Comparison of ENCODE assay signal across 15 cellular contexts in genomic region chr20:48544402-48545333, GRCh38.
A peak's percentile ranks its signal among the peaks of the same experiment; 100 is the strongest.
DNase-seq lines count a peak whose midpoint lies in the region; ATAC-seq and TF ChIP-seq lines count a peak whose summit lies in the region.
"Had no signal": no experiment of that assay in that cellular context is flagged by ENCODE, and none has a peak within 500 bp of the region (broad histone marks: within the 10 kb centered on the region; RNA-seq: fewer than 3 reads in every experiment).

No MANE protein-coding gene starts in this region.

- WGBS in mesendoderm (ENCODE audit: extremely low coverage, insufficient coverage, low lambda C conversion rate) = no CpG with 5 or more reads among the region's 6 CpGs

- TF ChIP-seq CTCF in OCI-LY3 (IDR thresholded peaks at IDR 0.05; ENCODE audit: low read depth, low read length) = peak; percentile 17; the same call in 1 of the 2 replicates
- TF ChIP-seq CTCF in HFFc6 (IDR thresholded peaks at IDR 0.05) = no peak

- no peaks in the 10 kb centered on the region for H3K79me1 ChIP-seq in mesendoderm (ENCODE audit: low read length)

- no peak overlapping the region for H3K27ac ChIP-seq in OCI-LY3 (ENCODE audit: low read length)
- H3K27ac ChIP-seq in mesendoderm (ENCODE audit: low read depth, low read length) = no peak overlapping the region
- H3K27ac ChIP-seq: spleen had no signal

- H3K4me3 Mint-ChIP-seq in HFFc6 = no peak overlapping the region
- H3K4me3 Mint-ChIP-seq: activated naive CD4-positive, alpha-beta T cell treated with anti-CD3 and anti-CD28 coated beads for 36 hours; CD8-positive, alpha-beta T cell; mesothelial cell of epicardium had no signal

- 0 out of 2 replicates have a peak, but pooled peaks cover 6% of the 10 kb centered on the region for H3K9me3 ChIP-seq in OCI-LY3 (ENCODE audit: insufficient read depth, low read length)

- H3K27me3 ChIP-seq in OCI-LY3 (ENCODE audit: low read depth, low read length) (peaks cover 11% of the 10 kb centered on the region), mesendoderm (ENCODE audit: insufficient read depth, low read length, poor library complexity) (no peaks in the 10 kb centered on the region)

- H3K9ac ChIP-seq in OCI-LY3 (ENCODE audit: low read length) (no peak overlapping the region), mesendoderm (ENCODE audit: low read length) (no peak overlapping the region)

- peaks cover 28% of the 10 kb centered on the region for H3K27me3 Mint-ChIP-seq in HFFc6 (ENCODE audit: insufficient read depth)

- H3K79me2 ChIP-seq in OCI-LY3 (ENCODE audit: low read length) = no peaks in the 10 kb centered on the region
- no peaks in the 10 kb centered on the region for H3K79me2 ChIP-seq in mesendoderm (ENCODE audit: control insufficient read depth, insufficient read depth, low read length)

- no peak overlapping the region for H4K5ac ChIP-seq in mesendoderm (ENCODE audit: low read length)

- H2AFZ ChIP-seq in OCI-LY3 (ENCODE audit: low read depth, low read length) = no peak overlapping the region

- H4K20me1 ChIP-seq in OCI-LY3 (ENCODE audit: insufficient read depth, low read length) = no peaks in the 10 kb centered on the region

- H3K18ac ChIP-seq in mesendoderm (ENCODE audit: low read length) = no peak overlapping the region

- H3K36me3 ChIP-seq in OCI-LY3 (replicated peaks; ENCODE audit: low read depth, low read length) (peaks cover 3% of the 10 kb centered on the region), mesendoderm (ENCODE audit: control insufficient read depth, insufficient read depth, low read length) (no peaks in the 10 kb centered on the region)
- H3K36me3 ChIP-seq: spleen had no signal

- ATAC-seq in HG03175 (IDR thresholded peaks at IDR 0.05; ENCODE audit: unreplicated experiment) = no peak
- ATAC-seq: CD8-positive, alpha-beta T cell had no signal

- H2AK5ac ChIP-seq in mesendoderm (ENCODE audit: low read length) = no peak overlapping the region

- no peak overlapping the region for H3K56ac ChIP-seq in mesendoderm (ENCODE audit: low read length)

- no peaks in the 10 kb centered on the region for H3K36me3 Mint-ChIP-seq in HFFc6 (ENCODE audit: low read depth)
- H3K36me3 Mint-ChIP-seq: CD8-positive, alpha-beta T cell had no signal

- peaks cover 23% of the 10 kb centered on the region for H3K4me1 ChIP-seq in OCI-LY3 (ENCODE audit: low read length)
- no peaks in the 10 kb centered on the region for H3K4me1 ChIP-seq in mesendoderm (ENCODE audit: control insufficient read depth, low read depth, low read length)
- H3K4me1 ChIP-seq: spleen had no signal

- peak; percentile 68 for DNase-seq in DMS79 treated with DMSO at 0.1 percent for 48 hours (lab: John Stamatoyannopoulos, UW)
- DNase-seq in NCI-H146 (lab: John Stamatoyannopoulos, UW) = peak; percentile 48
- peak; percentile 42 for DNase-seq in mesendoderm
- DNase-seq in midbrain (lab: John Stamatoyannopoulos, UW) = no peak
- DNase-seq in HFFc6 = no peak
- DNase-seq: activated CD4-positive, CD25-positive, alpha-beta regulatory T cell; activated CD8-positive, alpha-beta memory T cell treated with anti-CD3 and anti-CD28 coated beads, Interleukin-2, amount 50 U/mL, for 4 hours; activated naive CD4-positive, alpha-beta T cell treated with anti-CD3 and anti-CD28 coated beads for 36 hours; CD8-positive, alpha-beta T cell; Karpas-422; NCI-H2227 treated with DMSO at 0.1 percent for 48 hours; spleen had no signal

- no peak overlapping the region for H2BK5ac ChIP-seq in mesendoderm (ENCODE audit: low read length)

- H2BK120ac ChIP-seq in mesendoderm (ENCODE audit: low read depth, low read length) = no peak overlapping the region

- no peak overlapping the region for H2BK15ac ChIP-seq in mesendoderm (replicated peaks; ENCODE audit: low read depth)

- no peaks in the 10 kb centered on the region for H3K4me1 Mint-ChIP-seq in HFFc6 (ENCODE audit: low read depth)

- H3K4ac ChIP-seq in mesendoderm (ENCODE audit: low read depth, low read length) = no peak overlapping the region

- H3K9me3 Mint-ChIP-seq in HFFc6 = peaks cover 3% of the 10 kb centered on the region; the same call in 1 of the 2 replicates

- H3K4me2 ChIP-seq in OCI-LY3 (ENCODE audit: low read length) = no peak overlapping the region
- H3K4me2 ChIP-seq in mesendoderm (ENCODE audit: low read length) = no peak overlapping the region

- no peak overlapping the region for H3K23ac ChIP-seq in mesendoderm (ENCODE audit: low read length)

- H3K4me3 ChIP-seq in OCI-LY3 (ENCODE audit: low read length) (no peak overlapping the region), mesendoderm (ENCODE audit: low read length) (no peak overlapping the region)
- H3K4me3 ChIP-seq: spleen had no signal

- no peak overlapping the region for H4K8ac ChIP-seq in mesendoderm (ENCODE audit: low read depth, low read length)

- no peak overlapping the region for H3K27ac Mint-ChIP-seq in HFFc6
- H3K27ac Mint-ChIP-seq: activated naive CD4-positive, alpha-beta T cell treated with anti-CD3 and anti-CD28 coated beads for 36 hours; CD8-positive, alpha-beta T cell; mesothelial cell of epicardium had no signal

Comparison
In these comparisons a context has a peak if more than half of its experiments do, and no peak if none do; other contexts are left out.
1. DNase-seq: peak in DMS79 treated with DMSO at 0.1 percent for 48 hours (single experiment), NCI-H146 (single experiment) and mesendoderm (single experiment); none in midbrain (single experiment) and HFFc6 (single experiment).